In genomic region chr3:16721494-16721893, GRCh38 we compare ENCODE assay signal across 28 cellular contexts.
DNase-seq lines count a peak whose midpoint lies in the region; ATAC-seq and TF ChIP-seq lines count a peak whose summit lies in the region.
"Had no signal": no experiment of that assay in that cellular context is flagged by ENCODE, and none has a peak within 500 bp of the region (broad histone marks: within the 10 kb centered on the region; RNA-seq: fewer than 3 reads in every experiment).

No MANE protein-coding gene starts in this region.

- CTCF ChIA-PET in Calu3 (lab: Charles Lee): no interaction called here

- H3F3A ChIP-seq in GM23338 (replicated peaks; ENCODE audit: low read depth): no peaks in the 10 kb centered on the region

- H3K27ac Mint-ChIP-seq in Calu3 (ENCODE audit: unreplicated experiment): peak overlapping the region; percentile 73
- no peak overlapping the region for H3K27ac Mint-ChIP-seq in GM23338
- no peak overlapping the region for H3K27ac Mint-ChIP-seq in immature natural killer cell
- H3K27ac Mint-ChIP-seq: CD4-positive, alpha-beta memory T cell; T-helper 17 cell had no signal

- no peaks in the 10 kb centered on the region for H3K27me3 ChIP-seq in GM23338 (ENCODE audit: insufficient read depth)
- H3K27me3 ChIP-seq: BLaER1 had no signal

- no TSS peak for BruUV-seq in Calu3 (replicated peaks; lab: Mats Ljungman, UMichigan)

- DNase-seq in Calu3 (no peak), GM23338 (ENCODE audit: low spot score) (no peak), immature natural killer cell (no peak), GM19240 (ENCODE audit: insufficient read length, low spot score) (no peak)
- DNase-seq: ACHN; CD4-positive, alpha-beta memory T cell; DMS153; GDM1; IMR-90; NCI-H1105; NCI-H2029 treated with DMSO at 0.1 percent for 48 hours; NCI-H226; NCI-H510A treated with DMSO at 0.1 percent for 48 hours; NCI-H748 treated with DMSO at 0.1 percent for 48 hours; PC-9; SHP77 treated with DMSO at 0.1 percent for 48 hours; SW 1271; T-helper 17 cell had no signal

- H3K36me3 Mint-ChIP-seq in Calu3 (ENCODE audit: insufficient read depth, unreplicated experiment) (peaks cover 5% of the 10 kb centered on the region), GM23338 (ENCODE audit: low read depth) (peaks cover 9% of the 10 kb centered on the region), immature natural killer cell (peaks cover 5 to 6% (median 5%) of the 10 kb centered on the region in 3 donors)
- H3K36me3 Mint-ChIP-seq: CD4-positive, alpha-beta memory T cell had no signal

- TF ChIP-seq CTCF in Calu3 (IDR thresholded peaks at IDR 0.05; ENCODE audit: unreplicated experiment): no peak
- no peak for TF ChIP-seq CTCF in GM23338 (conservative IDR thresholded peaks at IDR 0.05; ENCODE audit: low read depth in 2 of 2)

- H4K20me1 ChIP-seq in GM23338 (replicated peaks; ENCODE audit: insufficient read depth): no peaks in the 10 kb centered on the region
- H4K20me1 ChIP-seq: BLaER1 had no signal

- H3K79me2 ChIP-seq in GM23338 (replicated peaks; ENCODE audit: insufficient read depth): no peaks in the 10 kb centered on the region

- H3K27me3 Mint-ChIP-seq in Calu3 (ENCODE audit: unreplicated experiment) (no peaks in the 10 kb centered on the region), GM23338 (ENCODE audit: insufficient read depth, low read depth, poor library complexity) (no peaks in the 10 kb centered on the region), immature natural killer cell (ENCODE audit: low read depth in 3 of 3) (peaks cover 0 to 2% (median 2%) of the 10 kb centered on the region in 3 donors)

- H3K9me3 Mint-ChIP-seq in Calu3 (ENCODE audit: low read depth, unreplicated experiment) (peaks cover 4% of the 10 kb centered on the region), GM23338 (peaks cover 11% of the 10 kb centered on the region), immature natural killer cell (peaks cover 0 to 10% (median 5%) of the 10 kb centered on the region in 6 donors)

- H3K4me3 Mint-ChIP-seq in Calu3 (ENCODE audit: low read depth, unreplicated experiment) (no peak overlapping the region), GM23338 (no peak overlapping the region), immature natural killer cell (no peak overlapping the region)
- H3K4me3 Mint-ChIP-seq: CD4-positive, alpha-beta memory T cell; T-helper 17 cell had no signal

- ATAC-seq in GM18873 (IDR thresholded peaks at IDR 0.05; ENCODE audit: low FRiP score, unreplicated experiment): peak; percentile 50
- no peak for ATAC-seq in GM23338
- ATAC-seq in HG03354 (IDR thresholded peaks at IDR 0.05; ENCODE audit: poor library complexity, severe bottlenecking, unreplicated experiment): peak; percentile 64
- ATAC-seq in GM19455 (IDR thresholded peaks at IDR 0.05; ENCODE audit: unreplicated experiment): no peak
- ATAC-seq in GM21529 (IDR thresholded peaks at IDR 0.05; ENCODE audit: unreplicated experiment): no peak
- ATAC-seq: HCT116, T-helper 17 cell had no signal

- intact Hi-C loops in Calu3 (cut with micrococcal nuclease; ENCODE audit: unreplicated experiment): no loop called here

- peak overlapping the region; percentile 65; the same call in 1 of the 2 replicates for H2AFZ ChIP-seq in GM23338

- H3K4me2 ChIP-seq in GM23338: no peak overlapping the region
- H3K4me2 ChIP-seq: BLaER1, KMS-11, PC-9 had no signal

- H3K9me2 ChIP-seq in GM23338 (ENCODE audit: insufficient read depth): peaks cover 18% of the 10 kb centered on the region

- no peak overlapping the region for H3K27ac ChIP-seq in GM23338 (ENCODE audit: low read depth)
- H3K27ac ChIP-seq: 22Rv1, BLaER1, KMS-11, PC-9, RWPE1, SK-N-MC had no signal

- H3K36me3 ChIP-seq in GM23338 (ENCODE audit: insufficient read depth): peaks cover 12% of the 10 kb centered on the region
- H3K36me3 ChIP-seq: BLaER1 had no signal

- peaks cover 9% of the 10 kb centered on the region; the same call in 1 of the 2 replicates for H3K4me1 ChIP-seq in GM23338 (ENCODE audit: insufficient read depth)
- H3K4me1 ChIP-seq: BLaER1 had no signal

- no peak overlapping the region for H3K4me3 ChIP-seq in GM23338
- H3K4me3 ChIP-seq: BLaER1, PC-9, SK-N-MC had no signal

- H3K4me1 Mint-ChIP-seq in Calu3 (ENCODE audit: low read depth, unreplicated experiment) (peaks cover 20% of the 10 kb centered on the region), GM23338 (peaks cover 11% of the 10 kb centered on the region; the same call in 2 of the 3 replicates), immature natural killer cell (peaks cover 0 to 3% of the 10 kb centered on the region in 2 donors)
- H3K4me1 Mint-ChIP-seq: CD4-positive, alpha-beta memory T cell; T-helper 17 cell had no signal

TF ChIP-seq in GM23338, 12 proteins besides CTCF, POLR2A, EP300 and RAD21 (continues in another document):
- TF ChIP-seq, protein P1, sequence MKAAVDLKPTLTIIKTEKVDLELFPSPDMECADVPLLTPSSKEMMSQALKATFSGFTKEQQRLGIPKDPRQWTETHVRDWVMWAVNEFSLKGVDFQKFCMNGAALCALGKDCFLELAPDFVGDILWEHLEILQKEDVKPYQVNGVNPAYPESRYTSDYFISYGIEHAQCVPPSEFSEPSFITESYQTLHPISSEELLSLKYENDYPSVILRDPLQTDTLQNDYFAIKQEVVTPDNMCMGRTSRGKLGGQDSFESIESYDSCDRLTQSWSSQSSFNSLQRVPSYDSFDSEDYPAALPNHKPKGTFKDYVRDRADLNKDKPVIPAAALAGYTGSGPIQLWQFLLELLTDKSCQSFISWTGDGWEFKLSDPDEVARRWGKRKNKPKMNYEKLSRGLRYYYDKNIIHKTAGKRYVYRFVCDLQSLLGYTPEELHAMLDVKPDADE (IDR thresholded peaks at IDR 0.05): no peak
- TF ChIP-seq JUNB (IDR thresholded peaks at IDR 0.05; ENCODE audit: unreplicated experiment) (no peak), POLR2AphosphoS5 (IDR thresholded peaks at IDR 0.05; ENCODE audit: low read depth) (no peak), ZNF331 (CRISPR knock-in tag; IDR thresholded peaks at IDR 0.05; ENCODE audit: low read depth) (no peak), CREB1 (CRISPR knock-in tag; IDR thresholded peaks at IDR 0.05; ENCODE audit: low read depth) (no peak), NANOG (IDR thresholded peaks at IDR 0.05; ENCODE audit: borderline replicate concordance) (no peak), EZH2 (IDR thresholded peaks at IDR 0.05; ENCODE audit: low read depth, unreplicated experiment) (no peak), EZH2phosphoT487 (IDR thresholded peaks at IDR 0.05; ENCODE audit: unreplicated experiment) (no peak), ZNF114 (CRISPR knock-in tag; IDR thresholded peaks at IDR 0.05) (no peak), STAT1 (IDR thresholded peaks at IDR 0.05; ENCODE audit: unreplicated experiment) (no peak)
- TF ChIP-seq, protein P2, sequence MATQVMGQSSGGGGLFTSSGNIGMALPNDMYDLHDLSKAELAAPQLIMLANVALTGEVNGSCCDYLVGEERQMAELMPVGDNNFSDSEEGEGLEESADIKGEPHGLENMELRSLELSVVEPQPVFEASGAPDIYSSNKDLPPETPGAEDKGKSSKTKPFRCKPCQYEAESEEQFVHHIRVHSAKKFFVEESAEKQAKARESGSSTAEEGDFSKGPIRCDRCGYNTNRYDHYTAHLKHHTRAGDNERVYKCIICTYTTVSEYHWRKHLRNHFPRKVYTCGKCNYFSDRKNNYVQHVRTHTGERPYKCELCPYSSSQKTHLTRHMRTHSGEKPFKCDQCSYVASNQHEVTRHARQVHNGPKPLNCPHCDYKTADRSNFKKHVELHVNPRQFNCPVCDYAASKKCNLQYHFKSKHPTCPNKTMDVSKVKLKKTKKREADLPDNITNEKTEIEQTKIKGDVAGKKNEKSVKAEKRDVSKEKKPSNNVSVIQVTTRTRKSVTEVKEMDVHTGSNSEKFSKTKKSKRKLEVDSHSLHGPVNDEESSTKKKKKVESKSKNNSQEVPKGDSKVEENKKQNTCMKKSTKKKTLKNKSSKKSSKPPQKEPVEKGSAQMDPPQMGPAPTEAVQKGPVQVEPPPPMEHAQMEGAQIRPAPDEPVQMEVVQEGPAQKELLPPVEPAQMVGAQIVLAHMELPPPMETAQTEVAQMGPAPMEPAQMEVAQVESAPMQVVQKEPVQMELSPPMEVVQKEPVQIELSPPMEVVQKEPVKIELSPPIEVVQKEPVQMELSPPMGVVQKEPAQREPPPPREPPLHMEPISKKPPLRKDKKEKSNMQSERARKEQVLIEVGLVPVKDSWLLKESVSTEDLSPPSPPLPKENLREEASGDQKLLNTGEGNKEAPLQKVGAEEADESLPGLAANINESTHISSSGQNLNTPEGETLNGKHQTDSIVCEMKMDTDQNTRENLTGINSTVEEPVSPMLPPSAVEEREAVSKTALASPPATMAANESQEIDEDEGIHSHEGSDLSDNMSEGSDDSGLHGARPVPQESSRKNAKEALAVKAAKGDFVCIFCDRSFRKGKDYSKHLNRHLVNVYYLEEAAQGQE (IDR thresholded peaks at IDR 0.05; ENCODE audit: unreplicated experiment): no peak

Comparison
In these comparisons a context has a peak if more than half of its experiments do, and no peak if none do; other contexts are left out.
1. ATAC-seq: peak in GM18873 (single experiment) and HG03354 (single experiment); none in GM23338 (single experiment), GM19455 (single experiment) and GM21529 (single experiment).